In the genomic region with DNA sequence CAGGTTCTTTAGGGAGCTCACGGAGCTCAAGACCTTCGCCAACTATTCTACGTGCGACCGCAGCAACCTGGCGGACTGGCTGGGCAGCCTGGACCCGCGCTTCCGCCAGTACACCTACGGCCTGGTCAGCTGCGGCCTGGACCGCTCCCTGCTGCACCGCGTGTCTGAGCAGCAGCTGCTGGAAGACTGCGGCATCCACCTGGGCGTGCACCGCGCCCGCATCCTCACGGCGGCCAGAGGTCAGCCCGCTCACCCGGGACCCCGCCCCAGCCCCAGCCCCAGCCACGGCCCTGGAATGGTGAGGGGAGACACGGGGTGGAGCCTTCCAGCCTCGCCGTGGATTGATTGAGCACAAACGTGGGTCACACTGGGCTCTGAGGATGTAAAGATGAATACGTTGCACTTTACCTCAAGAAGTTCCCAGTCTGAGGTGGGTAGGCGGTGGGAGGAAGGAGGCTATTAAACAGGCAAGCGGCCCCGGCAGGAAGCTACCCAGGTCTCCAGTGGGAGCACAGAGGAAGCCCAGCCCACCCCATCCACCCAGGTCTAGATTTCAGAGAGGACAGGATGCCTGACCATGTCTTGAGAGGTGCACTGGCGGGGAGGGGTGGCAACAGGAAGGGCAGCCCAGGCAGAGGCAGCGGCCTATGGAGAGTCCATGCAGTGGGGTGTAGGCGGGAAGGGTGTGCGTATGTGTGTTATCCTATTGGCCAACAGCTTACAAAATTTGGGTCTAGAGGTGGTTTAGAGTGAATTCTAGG, we compare ENCODE assay signal across 9 cellular contexts. TPM values are rescaled to one million over a fixed set of nuclear protein-coding genes. Genes with fewer than 3 reads are reported as not detected.
DNase-seq lines count a peak whose midpoint lies in the region; ATAC-seq, FAIRE-seq and TF ChIP-seq lines count a peak whose summit lies in the region.
"Had no signal": no experiment of that assay in that cellular context is flagged by ENCODE, and none has a peak within 500 bp of the region (broad histone marks: within the 10 kb centered on the region; RNA-seq: fewer than 3 reads in every experiment).

No MANE protein-coding gene starts in this region.

- no peaks in the 10 kb centered on the region for H3K27me3 Mint-ChIP-seq in activated T-cell treated with anti-CD3 and anti-CD28 coated beads, Interleukin-2, amount 50 U/mL, for 4 hours (ENCODE audit: low read depth)
- H3K27me3 Mint-ChIP-seq in activated CD4-positive, alpha-beta memory T cell treated with anti-CD3 and anti-CD28 coated beads, Interleukin-2, amount 10 ng/mL, durations not matched to agents 7 days and 5 days = no peaks in the 10 kb centered on the region

- peak overlapping the region; percentile 9 to 68 for H3K9ac ChIP-seq in kidney (ENCODE audit: low read length in 2 of 2)

- POLR2A ChIA-PET in activated CD4-positive, alpha-beta memory T cell treated with anti-CD3 and anti-CD28 coated beads, Interleukin-2, amount 10 ng/mL, durations not matched to agents 7 days and 5 days (lab: Charles Lee) = interaction anchor here (1.2 to 4.4 kb wide), 10 partner anchors 9 to 214 kb away, joined by 3 to 43 read pairs (median 7); partner anchors contain the start of genes IFT20, PIGS, POLDIP2 and SARM1

- intact Hi-C loops in kidney (cut with DNase I) = no loop called here
- intact Hi-C loops in tibial artery (cut with DNase I; ENCODE audit: low total_unique reads) = no loop called here

- no peaks in the 10 kb centered on the region for H3K9me3 Mint-ChIP-seq in activated T-cell treated with anti-CD3 and anti-CD28 coated beads, Interleukin-2, amount 50 U/mL, for 4 hours
- H3K9me3 Mint-ChIP-seq in activated CD4-positive, alpha-beta memory T cell treated with anti-CD3 and anti-CD28 coated beads, Interleukin-2, amount 10 ng/mL, durations not matched to agents 7 days and 5 days = no peaks in the 10 kb centered on the region

- H3K27ac ChIP-seq in kidney (ENCODE audit: low read depth in 2 of 2, low read length in 2 of 2) = peak overlapping the region; percentile 40 to 65
- no peak overlapping the region for H3K27ac ChIP-seq in tibial artery
- H3K27ac ChIP-seq in SJCRH30 = no peak overlapping the region

- H3K36me3 ChIP-seq in kidney (ENCODE audit: control insufficient read depth in 1 of 2, insufficient read depth in 2 of 2, low read length in 2 of 2) (peaks cover 8 to 13% of the 10 kb centered on the region in 2 donors), tibial artery (peaks cover 22 to 69% (median 33%) of the 10 kb centered on the region in 3 donors), SJCRH30 (peaks cover 16% of the 10 kb centered on the region), MG63 (peaks cover 47% of the 10 kb centered on the region)

- H3K4me1 ChIP-seq in kidney (ENCODE audit: control insufficient read depth in 1 of 2, insufficient read depth in 1 of 2, low read depth in 1 of 2, low read length in 2 of 2) = peaks cover 0 to 16% of the 10 kb centered on the region in 2 donors
- peaks cover 0 to 4% (median 0%) of the 10 kb centered on the region in 4 donors for H3K4me1 ChIP-seq in tibial artery
- H3K4me1 ChIP-seq in SJCRH30 = no peaks in the 10 kb centered on the region

- CTCF ChIA-PET in activated CD4-positive, alpha-beta memory T cell treated with anti-CD3 and anti-CD28 coated beads, Interleukin-2, amount 10 ng/mL, durations not matched to agents 7 days and 5 days (lab: Charles Lee) = interaction anchor here (1.5 to 2.7 kb wide), 2 partner anchors 16 to 31 kb away, joined by 3 to 12 read pairs; no protein-coding TSS in a partner anchor

- peaks cover 16% of the 10 kb centered on the region for H3K36me3 Mint-ChIP-seq in activated T-cell treated with anti-CD3 and anti-CD28 coated beads, Interleukin-2, amount 50 U/mL, for 4 hours (ENCODE audit: insufficient read depth)
- peaks cover 24% of the 10 kb centered on the region for H3K36me3 Mint-ChIP-seq in activated CD4-positive, alpha-beta memory T cell treated with anti-CD3 and anti-CD28 coated beads, Interleukin-2, amount 10 ng/mL, durations not matched to agents 7 days and 5 days (ENCODE audit: low read depth)

- H3K4me3 ChIP-seq in kidney (ENCODE audit: low read length in 2 of 2) (peak overlapping the region; percentile 75 to 81), tibial artery (peak overlapping the region; percentile 40 to 51), SJCRH30 (no peak overlapping the region), MG63 (no peak overlapping the region)

- H3K4me3 Mint-ChIP-seq in activated T-cell treated with anti-CD3 and anti-CD28 coated beads, Interleukin-2, amount 50 U/mL, for 4 hours = peak overlapping the region; percentile 86
- H3K4me3 Mint-ChIP-seq in activated CD4-positive, alpha-beta memory T cell treated with anti-CD3 and anti-CD28 coated beads, Interleukin-2, amount 10 ng/mL, durations not matched to agents 7 days and 5 days = peak overlapping the region; percentile 86

- TF ChIP-seq CTCF in kidney (IDR thresholded peaks at IDR 0.05; ENCODE audit: borderline replicate concordance, extremely low read depth, insufficient read depth) (no peak), tibial artery (IDR thresholded peaks at IDR 0.05) (no peak)

- FAIRE-seq in kidney (lab: Jason Lieb, UNC) = no peak

- no peaks in the 10 kb centered on the region for H3K9me3 ChIP-seq in kidney (ENCODE audit: control insufficient read depth in 1 of 2, low read length in 2 of 2)
- no peaks in the 10 kb centered on the region for H3K9me3 ChIP-seq in tibial artery
- H3K9me3 ChIP-seq in SJCRH30 (replicated peaks) = no peaks in the 10 kb centered on the region
- H3K9me3 ChIP-seq in MG63 = no peaks in the 10 kb centered on the region

- peak overlapping the region; percentile 78 for H3K27ac Mint-ChIP-seq in activated CD4-positive, alpha-beta memory T cell treated with anti-CD3 and anti-CD28 coated beads, Interleukin-2, amount 10 ng/mL, durations not matched to agents 7 days and 5 days

- peaks cover 25% of the 10 kb centered on the region for H3K4me1 Mint-ChIP-seq in activated T-cell treated with anti-CD3 and anti-CD28 coated beads, Interleukin-2, amount 50 U/mL, for 4 hours (ENCODE audit: low read depth)
- peaks cover 32% of the 10 kb centered on the region for H3K4me1 Mint-ChIP-seq in activated CD4-positive, alpha-beta memory T cell treated with anti-CD3 and anti-CD28 coated beads, Interleukin-2, amount 10 ng/mL, durations not matched to agents 7 days and 5 days

- H3K27me3 ChIP-seq in tibial artery (no peaks in the 10 kb centered on the region), SJCRH30 (no peaks in the 10 kb centered on the region), MG63 (no peaks in the 10 kb centered on the region)

- no peak for DNase-seq in activated T-cell treated with anti-CD3 and anti-CD28 coated beads, Interleukin-2, amount 50 U/mL, for 4 hours
- DNase-seq in activated T-cell treated with anti-CD3 and anti-CD28 coated beads, Interleukin-2, amount 50 U/mL, for 1 hour = no peak
- DNase-seq in activated CD4-positive, alpha-beta memory T cell treated with anti-CD3 and anti-CD28 coated beads, Interleukin-2, amount 10 ng/mL, durations not matched to agents 7 days and 5 days = peak; percentile 24
- no peak for DNase-seq in kidney
- DNase-seq in tibial artery = no peak
- DNase-seq in SJCRH30 = no peak
- no peak for DNase-seq in MG63
- DNase-seq in medulla oblongata (ENCODE audit: extremely low spot score) = no peak
- DNase-seq: cortex of kidney had no signal

- ATAC-seq in activated T-cell treated with anti-CD3 and anti-CD28 coated beads, Interleukin-2, amount 50 U/mL, for 4 hours = peak; percentile 18 to 19

RNA-seq across cellular contexts. Expression of gene SARM1, which starts 13.7 kb away (rescaled TPM):
- 10 to 100 TPM; 28.5 to 30.9 (median 29.2) TPM for total RNA-seq in activated T-cell treated with anti-CD3 and anti-CD28 coated beads, Interleukin-2, amount 50 U/mL, for 4 hours
- 10 to 100 TPM; 17.2 to 17.5 TPM for total RNA-seq in activated CD4-positive, alpha-beta memory T cell treated with anti-CD3 and anti-CD28 coated beads, Interleukin-2, amount 10 ng/mL, durations not matched to agents 7 days and 5 days
- total RNA-seq in kidney = 23.8 TPM
- polyA plus RNA-seq in kidney (ENCODE audit: insufficient read depth, low read depth, low replicate concordance) = 10.4 TPM
- total RNA-seq in SJCRH30 (2014; rRNA removed; shearing (Covaris generic)) = 14.9 and 16.1 TPM in 2 replicates
- 17.2 and 33.1 TPM in 2 replicates for total RNA-seq in MG63 (2014; rRNA removed; shearing (Covaris generic); ENCODE audit: low replicate concordance)

RNA-seq across cellular contexts. Expression of gene VTN, which starts 15.1 kb away (rescaled TPM):
- 1 to 10 TPM in 1 of 3 donors, under 1 TPM in 2; 0.60 to 1.1 (median 0.94) TPM for total RNA-seq in activated T-cell treated with anti-CD3 and anti-CD28 coated beads, Interleukin-2, amount 50 U/mL, for 4 hours
- total RNA-seq in activated CD4-positive, alpha-beta memory T cell treated with anti-CD3 and anti-CD28 coated beads, Interleukin-2, amount 10 ng/mL, durations not matched to agents 7 days and 5 days = under 1 TPM in 1 of 2 experiments, not detected in 1; 0.15 TPM
- total RNA-seq in kidney = 0.98 TPM
- polyA plus RNA-seq in kidney (ENCODE audit: insufficient read depth, low read depth, low replicate concordance) = 3.5 TPM
- total RNA-seq in SJCRH30 (2014; rRNA removed; shearing (Covaris generic)) = 0.08 and 0.16 TPM in 2 replicates
- total RNA-seq in MG63 (2014; rRNA removed; shearing (Covaris generic); ENCODE audit: low replicate concordance) = 3.3 TPM in 1 of 2 replicates, not detected in the other

RNA-seq across cellular contexts. Expression of gene SEBOX, which starts 20.2 kb away (rescaled TPM):
- not detected for total RNA-seq in activated T-cell treated with anti-CD3 and anti-CD28 coated beads, Interleukin-2, amount 50 U/mL, for 4 hours
- not detected for total RNA-seq in activated CD4-positive, alpha-beta memory T cell treated with anti-CD3 and anti-CD28 coated beads, Interleukin-2, amount 10 ng/mL, durations not matched to agents 7 days and 5 days
- total RNA-seq in kidney = not detected
- not detected for polyA plus RNA-seq in kidney (ENCODE audit: insufficient read depth, low read depth, low replicate concordance)
- total RNA-seq in SJCRH30 (2014; rRNA removed; shearing (Covaris generic)) = not detected in 2 replicates
- not detected in 2 replicates for total RNA-seq in MG63 (2014; rRNA removed; shearing (Covaris generic); ENCODE audit: low replicate concordance)

RNA-seq across cellular contexts. Expression of gene SLC46A1, which starts 20.8 kb away (rescaled TPM):
- total RNA-seq in activated T-cell treated with anti-CD3 and anti-CD28 coated beads, Interleukin-2, amount 50 U/mL, for 4 hours = 1 to 10 TPM; 4.8 to 5.3 (median 4.9) TPM
- total RNA-seq in activated CD4-positive, alpha-beta memory T cell treated with anti-CD3 and anti-CD28 coated beads, Interleukin-2, amount 10 ng/mL, durations not matched to agents 7 days and 5 days = 1 to 10 TPM in 1 of 2 experiments, under 1 TPM in 1; 0.96 to 1.1 TPM
- total RNA-seq in kidney = 14.7 TPM
- 9.7 TPM for polyA plus RNA-seq in kidney (ENCODE audit: insufficient read depth, low read depth, low replicate concordance)
- 10.6 and 11.0 TPM in 2 replicates for total RNA-seq in SJCRH30 (2014; rRNA removed; shearing (Covaris generic))
- 2.7 and 13.6 TPM in 2 replicates for total RNA-seq in MG63 (2014; rRNA removed; shearing (Covaris generic); ENCODE audit: low replicate concordance)

RNA-seq across cellular contexts. Expression of gene POLDIP2, which starts 27.9 kb away (rescaled TPM):
- 100 to 1,000 TPM; 141 to 168 (median 150) TPM for total RNA-seq in activated T-cell treated with anti-CD3 and anti-CD28 coated beads, Interleukin-2, amount 50 U/mL, for 4 hours
- 10 to 100 TPM; 54.3 to 56.2 TPM for total RNA-seq in activated CD4-positive, alpha-beta memory T cell treated with anti-CD3 and anti-CD28 coated beads, Interleukin-2, amount 10 ng/mL, durations not matched to agents 7 days and 5 days
- total RNA-seq in kidney = 84.9 TPM
- 174 TPM for polyA plus RNA-seq in kidney (ENCODE audit: insufficient read depth, low read depth, low replicate concordance)
- 95.1 and 102 TPM in 2 replicates for total RNA-seq in SJCRH30 (2014; rRNA removed; shearing (Covaris generic))
- total RNA-seq in MG63 (2014; rRNA removed; shearing (Covaris generic); ENCODE audit: low replicate concordance) = 161 and 244 TPM in 2 replicates

Comparison
In these comparisons a context has a peak if more than half of its experiments do, and no peak if none do; other contexts are left out.
1. H3K27ac ChIP-seq: peak in kidney (2 of 2); none in tibial artery (0 of 2) and SJCRH30 (single experiment).
2. H3K4me3 ChIP-seq: peak in kidney (2 of 2) and tibial artery (2 of 2); none in SJCRH30 (single experiment) and MG63 (single experiment).